ENCODE assay signal across 19 cellular contexts in genomic region chr16:68345958-68346635, GRCh38.
"Had no signal": no experiment of that assay in that cellular context is flagged by ENCODE, and none has a peak within 500 bp of the region (broad histone marks: within the 10 kb centered on the region; RNA-seq: fewer than 3 reads in every experiment).

No MANE protein-coding gene starts in this region.

- H3K4me3 ChIP-seq: body of pancreas, coronary artery, esophagus squamous epithelium, lung, neural progenitor cell, ovary had no signal

- H3K36me3 ChIP-seq: neural progenitor cell, ovary had no signal

- H3K9ac ChIP-seq: neural progenitor cell had no signal

- ATAC-seq: activated CD4-positive, CD25-positive, alpha-beta regulatory T cell treated with anti-CD3 and anti-CD28 coated beads, Interleukin-2, amount 50 U/mL, for 24 hours; body of pancreas had no signal

- H3K4me3 Mint-ChIP-seq: activated naive CD4-positive, alpha-beta T cell treated with anti-CD3 and anti-CD28 coated beads, Interleukin-2, amount 50 U/mL, for 24 hours; activated T-cell treated with anti-CD3 and anti-CD28 coated beads, Interleukin-2, amount 50 U/mL, for 4 hours; mesothelial cell of epicardium; neural progenitor cell; T-helper 2 cell treated with Interferon-gamma antibody and Interleukin-4, amounts not matched to agents 5 μg/mL and 100 μg/mL, for 36 hours had no signal

- DNase-seq: activated CD4-positive, alpha-beta T cell treated with anti-CD3 and anti-CD28 coated beads, Interleukin-2, amount 50 U/mL, for 1 hour; activated effector memory CD4-positive, alpha-beta T cell treated with anti-CD3 and anti-CD28 coated beads, Interleukin-2, amount 50 U/mL, for 16 hours; activated T-cell treated with anti-CD3 and anti-CD28 coated beads, Interleukin-2, amount 50 U/mL, for 4 hours; amniotic stem cell; body of pancreas; central memory CD4-positive, alpha-beta T cell; effector CD8-positive, alpha-beta T cell; esophagus squamous epithelium; stimulated activated naive CD4-positive, alpha-beta T cell; SW 1271; trophoblast cell had no signal

- H3K9me3 Mint-ChIP-seq: activated naive CD4-positive, alpha-beta T cell treated with anti-CD3 and anti-CD28 coated beads, Interleukin-2, amount 50 U/mL, for 24 hours; activated T-cell treated with anti-CD3 and anti-CD28 coated beads, Interleukin-2, amount 50 U/mL, for 4 hours; mesothelial cell of epicardium; neural progenitor cell; T-helper 2 cell treated with Interferon-gamma antibody and Interleukin-4, amounts not matched to agents 5 μg/mL and 100 μg/mL, for 36 hours had no signal

- H3K9me3 ChIP-seq: body of pancreas, esophagus squamous epithelium, ovary had no signal

- H3K27ac ChIP-seq: body of pancreas, coronary artery, esophagus squamous epithelium, neural progenitor cell, ovary had no signal

- H2AFZ ChIP-seq: neural progenitor cell had no signal

- H3K4me1 ChIP-seq: body of pancreas, esophagus squamous epithelium, neural progenitor cell had no signal

- H3K27ac Mint-ChIP-seq: mesothelial cell of epicardium; neural progenitor cell; T-helper 2 cell treated with Interferon-gamma antibody and Interleukin-4, amounts not matched to agents 5 μg/mL and 100 μg/mL, for 36 hours had no signal

- H3K27me3 ChIP-seq: body of pancreas, esophagus squamous epithelium, neural progenitor cell, ovary had no signal

- H3K4me1 Mint-ChIP-seq: activated naive CD4-positive, alpha-beta T cell treated with anti-CD3 and anti-CD28 coated beads, Interleukin-2, amount 50 U/mL, for 24 hours; mesothelial cell of epicardium had no signal

- H3K4me2 ChIP-seq: neural progenitor cell had no signal

- H3K27me3 Mint-ChIP-seq: activated naive CD4-positive, alpha-beta T cell treated with anti-CD3 and anti-CD28 coated beads, Interleukin-2, amount 50 U/mL, for 24 hours had no signal
